ENCODE assay signal across 11 cellular contexts in genomic region chr6:52596371-52597028, GRCh38. TPM values are rescaled to one million over a fixed set of nuclear protein-coding genes. Genes with fewer than 3 reads are reported as not detected.
DNase-seq lines count a peak whose midpoint lies in the region; ATAC-seq and TF ChIP-seq lines count a peak whose summit lies in the region.
"Had no signal": no experiment of that assay in that cellular context is flagged by ENCODE, and none has a peak within 500 bp of the region (broad histone marks: within the 10 kb centered on the region; RNA-seq: fewer than 3 reads in every experiment).

No MANE protein-coding gene starts in this region.

- H3K9me3 Mint-ChIP-seq in CD14-positive monocyte: peaks cover 0 to 1% (median 0%) of the 10 kb centered on the region in 7 donors
- H3K9me3 Mint-ChIP-seq: activated T-helper 17 cell treated with anti-CD3 and anti-CD28 coated beads, Interleukin-2, amount 50 U/mL, for 72 hours had no signal

- H3K27ac ChIP-seq in esophagus muscularis mucosa (replicated peaks in 1 of 4) (peak overlapping the region; percentile 64 to 79 (median 75)), rectal smooth muscle tissue (ENCODE audit: low read depth, low read length) (peak overlapping the region; percentile 30)

- H3K4me1 Mint-ChIP-seq in CD14-positive monocyte: peaks cover 52% of the 10 kb centered on the region
- H3K4me1 Mint-ChIP-seq: activated T-helper 17 cell treated with anti-CD3 and anti-CD28 coated beads, Interleukin-2, amount 50 U/mL, for 72 hours had no signal

- no peak overlapping the region for H3K4me3 ChIP-seq in esophagus muscularis mucosa
- no peak overlapping the region for H3K4me3 ChIP-seq in rectal smooth muscle tissue (ENCODE audit: low read length)

- H3K9me3 ChIP-seq in esophagus muscularis mucosa: no peaks in the 10 kb centered on the region

- TF ChIP-seq CTCF in CD14-positive monocyte (IDR thresholded peaks at IDR 0.05) (no peak), esophagus muscularis mucosa (IDR thresholded peaks at IDR 0.05) (no peak)

- TF ChIP-seq POLR2A in esophagus muscularis mucosa (IDR thresholded peaks at IDR 0.05; ENCODE audit: low read depth): no peak

- WGBS in esophagus muscularis mucosa: 47% methylated on average over 2 of the region's 2 CpGs

- DNase-seq in CD14-positive monocyte (ENCODE audit: low spot score) (no peak), NCI-H526 (lab: John Stamatoyannopoulos, UW) (peak; percentile 24 to 50), esophagus muscularis mucosa (ENCODE audit: extremely low spot score) (no peak), SK-N-DZ (ENCODE audit: low spot score) (no peak), hepatic stellate cell (ENCODE audit: low spot score) (no peak)
- DNase-seq in stimulated activated CD4-positive, alpha-beta T cell treated with anti-CD3 and anti-CD28 coated beads, Interleukin-4, amount 100 ng/mL, for 1 hour: no peak
- DNase-seq: effector CD8-positive, alpha-beta T cell; stimulated activated CD4-positive, alpha-beta T cell treated with anti-CD3 and anti-CD28 coated beads, Interleukin-15, amount 100 ng/mL, for 24 hours had no signal

- H3K27me3 ChIP-seq in esophagus muscularis mucosa (no peaks in the 10 kb centered on the region), rectal smooth muscle tissue (ENCODE audit: control insufficient read depth, insufficient read depth, low read length) (no peaks in the 10 kb centered on the region)

- intact Hi-C loops in CD14-positive monocyte (cut with micrococcal nuclease) (no loop called here), esophagus muscularis mucosa (cut with DNase I) (loop anchor here (1.0 to 5.0 kb wide), 3 partner anchors 71 to 180 kb away; no protein-coding TSS in a partner anchor)

- H3K36me3 Mint-ChIP-seq in CD14-positive monocyte: no peaks in the 10 kb centered on the region

- no peaks in the 10 kb centered on the region for H3K36me3 ChIP-seq in esophagus muscularis mucosa
- H3K36me3 ChIP-seq in rectal smooth muscle tissue (ENCODE audit: control insufficient read depth, insufficient read depth, low read length): no peaks in the 10 kb centered on the region

- TF ChIP-seq EP300 in esophagus muscularis mucosa (IDR thresholded peaks at IDR 0.05): no peak

- H3K4me1 ChIP-seq in esophagus muscularis mucosa (peaks cover 30 to 44% (median 38%) of the 10 kb centered on the region in 4 donors), rectal smooth muscle tissue (ENCODE audit: control insufficient read depth, insufficient read depth, low read length) (peaks cover 16% of the 10 kb centered on the region)

- H3K27ac Mint-ChIP-seq in CD14-positive monocyte: peak overlapping the region; percentile 79 to 87 (median 84)
- H3K27ac Mint-ChIP-seq: activated T-helper 17 cell treated with anti-CD3 and anti-CD28 coated beads, Interleukin-2, amount 50 U/mL, for 72 hours had no signal

- H3K27me3 Mint-ChIP-seq in CD14-positive monocyte (ENCODE audit: low read depth in 3 of 3): peaks cover 0 to 4% (median 4%) of the 10 kb centered on the region in 3 donors

- peak overlapping the region in 1 of 2 donors; percentile 49 for H3K4me3 Mint-ChIP-seq in CD14-positive monocyte
- H3K4me3 Mint-ChIP-seq: activated T-helper 17 cell treated with anti-CD3 and anti-CD28 coated beads, Interleukin-2, amount 50 U/mL, for 72 hours had no signal

- ATAC-seq in esophagus mucosa: no peak
- ATAC-seq: activated T-helper 17 cell treated with anti-CD3 and anti-CD28 coated beads, Interleukin-2, amount 50 U/mL, for 72 hours had no signal

- H3K9ac ChIP-seq in rectal smooth muscle tissue (ENCODE audit: low read length): no peak overlapping the region

RNA-seq across cellular contexts. Expression of gene TRAM2, which starts 19.6 kb away (rescaled TPM):
- 1 to 10 TPM; 4.7 to 5.9 TPM for polyA plus RNA-seq in CD14-positive monocyte
- total RNA-seq in esophagus muscularis mucosa: 10 to 100 TPM; 13.3 to 23.8 (median 18.5) TPM
- 3.9 and 4.3 TPM in 2 replicates for polyA plus RNA-seq in SK-N-DZ (2014; cell fraction: cytosol; rRNA removed)
- 4.0 and 5.7 TPM in 2 replicates for polyA plus RNA-seq in SK-N-DZ (2014; cell fraction: nucleus; rRNA removed)
- total RNA-seq in esophagus mucosa: 3.5 TPM

Comparison
In these comparisons a context has a peak if more than half of its experiments do, and no peak if none do; other contexts are left out.
1. DNase-seq: peak in NCI-H526 (2 of 2); none in CD14-positive monocyte (single experiment), esophagus muscularis mucosa (single experiment), SK-N-DZ (single experiment), hepatic stellate cell (single experiment) and stimulated activated CD4-positive, alpha-beta T cell treated with anti-CD3 and anti-CD28 coated beads, Interleukin-4, amount 100 ng/mL, for 1 hour (single experiment).